In the genomic region with DNA sequence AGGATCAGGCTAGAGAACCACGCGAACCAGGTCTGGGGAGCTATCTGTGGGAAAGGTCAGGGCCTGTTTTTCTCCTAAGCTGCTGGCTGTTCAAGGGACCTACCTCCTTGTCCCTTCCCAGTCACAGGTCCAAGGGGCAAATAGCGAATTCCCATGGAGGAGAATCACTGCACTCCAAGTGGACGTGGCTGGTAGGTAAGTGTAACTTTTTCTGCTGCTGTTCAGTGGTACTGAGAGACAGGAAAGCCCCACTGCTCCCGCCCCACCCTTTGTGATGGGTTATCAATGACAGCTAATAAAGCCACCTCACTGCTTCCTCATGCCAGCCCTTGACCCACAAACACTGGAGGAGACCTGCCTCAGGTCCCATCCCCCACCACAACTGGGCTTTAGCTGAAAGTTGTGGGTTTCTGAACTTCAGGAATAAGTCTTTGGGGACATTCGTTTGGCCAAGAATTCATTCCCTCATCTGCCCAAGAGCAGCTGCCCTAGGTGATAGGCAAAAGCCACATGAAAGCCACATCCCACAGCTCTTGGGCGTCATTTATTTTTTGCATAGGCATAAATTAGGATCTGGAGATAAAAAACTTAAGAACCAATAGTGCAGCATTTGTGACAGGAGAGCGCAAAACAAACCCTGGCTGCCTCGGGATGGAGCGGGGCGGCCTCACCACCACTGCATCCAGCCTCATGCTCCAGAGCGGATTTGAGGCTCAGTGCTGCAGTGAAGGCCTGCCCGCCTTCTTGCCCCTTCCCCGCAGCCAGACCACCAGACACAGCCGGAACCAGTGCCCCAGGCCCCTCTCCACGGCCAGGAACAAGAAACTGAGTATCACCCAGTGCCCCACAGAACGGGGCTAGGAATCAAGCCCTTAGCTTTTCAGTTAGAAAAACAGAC, we compare ENCODE assay signal across 10 cellular contexts. TPM values are rescaled to one million over a fixed set of nuclear protein-coding genes. Genes with fewer than 3 reads are reported as not detected.
DNase-seq lines count a peak whose midpoint lies in the region; ATAC-seq and TF ChIP-seq lines count a peak whose summit lies in the region.
"Had no signal": no experiment of that assay in that cellular context is flagged by ENCODE, and none has a peak within 500 bp of the region (broad histone marks: within the 10 kb centered on the region; RNA-seq: fewer than 3 reads in every experiment).

No MANE protein-coding gene starts in this region.

- in situ Hi-C loops in Panc1 (cut with HindIII; ENCODE audit: low pct_unique_long_range_greater_than_20kb, low sequenced_read_pairs): no loop called here

- BruUV-seq in Panc1 (replicated peaks; lab: Mats Ljungman, UMichigan): TSS peak; percentile 89

- TF ChIP-seq CTCF in AG04450 (IDR thresholded peaks at IDR 0.05; ENCODE audit: low read depth, low read length): no peak
- no peak for TF ChIP-seq CTCF in Panc1 (IDR thresholded peaks at IDR 0.05)
- no peak for TF ChIP-seq CTCF in nephron progenitor cell (IDR thresholded peaks at IDR 0.05)

- H3K9me3 Mint-ChIP-seq in effector memory CD8-positive, alpha-beta T cell: no peaks in the 10 kb centered on the region
- H3K9me3 Mint-ChIP-seq in nephron progenitor cell: no peaks in the 10 kb centered on the region

- no peaks in the 10 kb centered on the region for H3K27me3 Mint-ChIP-seq in effector memory CD8-positive, alpha-beta T cell
- H3K27me3 Mint-ChIP-seq in nephron progenitor cell (ENCODE audit: low read depth, poor library complexity): no peaks in the 10 kb centered on the region

- POLR2A ChIA-PET in AG04450 (lab: Yijun Ruan, JAX): interaction anchor here (0.9 kb wide), 1 partner anchor 16 kb away, joined by 3 read pairs; no protein-coding TSS in a partner anchor
- POLR2A ChIA-PET in Panc1 (lab: Charles Lee): no interaction called here

- no peaks in the 10 kb centered on the region for H3K27me3 ChIP-seq in AG04450 (ENCODE audit: control insufficient read depth, insufficient read depth, low read length)
- H3K27me3 ChIP-seq in Panc1 (ENCODE audit: control insufficient read depth, insufficient read depth, low read length): no peaks in the 10 kb centered on the region

- peak overlapping the region; percentile 74 for H3K27ac ChIP-seq in AG04450 (ENCODE audit: low read depth, low read length)
- no peak overlapping the region for H3K27ac ChIP-seq in Panc1 (ENCODE audit: low read length)

- no peaks in the 10 kb centered on the region for H3K4me1 ChIP-seq in Panc1 (ENCODE audit: control insufficient read depth, insufficient read depth, low read length)

- no peak for ATAC-seq in Panc1
- peak; percentile 8 for ATAC-seq in effector memory CD8-positive, alpha-beta T cell (replicated peaks)
- no peak for ATAC-seq in HG02678 (IDR thresholded peaks at IDR 0.05; ENCODE audit: unreplicated experiment)
- no peak for ATAC-seq in HG02798 (IDR thresholded peaks at IDR 0.05; ENCODE audit: poor library complexity, unreplicated experiment)

- peak overlapping the region; percentile 87 to 95 for H3K27ac Mint-ChIP-seq in effector memory CD8-positive, alpha-beta T cell
- H3K27ac Mint-ChIP-seq in nephron progenitor cell: peak overlapping the region; percentile 81

- H3K9me3 ChIP-seq in AG04450 (ENCODE audit: control insufficient read depth, insufficient read depth, low read length) (no peaks in the 10 kb centered on the region; the same call in 1 of the 2 replicates), Panc1 (ENCODE audit: control insufficient read depth, insufficient read depth, low read depth, low read length) (no peaks in the 10 kb centered on the region)

- H3K4me3 Mint-ChIP-seq in effector memory CD8-positive, alpha-beta T cell: peak overlapping the region in 1 of 2 donors; percentile 17
- no peak overlapping the region for H3K4me3 Mint-ChIP-seq in nephron progenitor cell

- no peaks in the 10 kb centered on the region; the same call in 1 of the 2 replicates for H3K36me3 ChIP-seq in Panc1 (ENCODE audit: control insufficient read depth, insufficient read depth, low read length)

- intact Hi-C loops in Panc1 (cut with micrococcal nuclease; ENCODE audit: unreplicated experiment): no loop called here

- DNase-seq in AG04450 (ENCODE audit: low read depth, low spot score) (no peak), Panc1 (ENCODE audit: low read depth, low spot score) (no peak), nephron progenitor cell (no peak), NCI-H446 treated with DMSO at 0.1 percent for 48 hours (lab: John Stamatoyannopoulos, UW) (no peak), midbrain (lab: John Stamatoyannopoulos, UW) (no peak)
- no peak for DNase-seq in effector memory CD8-positive, alpha-beta T cell
- DNase-seq: effector CD4-positive, alpha-beta T cell; stimulated activated CD4-positive, alpha-beta T cell treated with anti-CD3 and anti-CD28 coated beads, Interleukin-2, amount 100 ng/mL, for 48 hours had no signal

- peaks cover 100% of the 10 kb centered on the region for H3K36me3 Mint-ChIP-seq in effector memory CD8-positive, alpha-beta T cell (ENCODE audit: insufficient read depth)
- H3K36me3 Mint-ChIP-seq in nephron progenitor cell (ENCODE audit: low read depth): peaks cover 33% of the 10 kb centered on the region

- peaks cover 45 to 49% of the 10 kb centered on the region in 2 donors for H3K4me1 Mint-ChIP-seq in effector memory CD8-positive, alpha-beta T cell (ENCODE audit: low read depth in 2 of 2)
- peaks cover 10% of the 10 kb centered on the region for H3K4me1 Mint-ChIP-seq in nephron progenitor cell

- H3K4me3 ChIP-seq in AG04450 (ENCODE audit: low read depth, low read length): no peak overlapping the region
- no peak overlapping the region for H3K4me3 ChIP-seq in Panc1 (ENCODE audit: low read depth in 2 of 2, low read length in 2 of 2)

- CTCF ChIA-PET in AG04450 (lab: Charles Lee): interaction anchor here (1.3 to 2.9 kb wide), 2 partner anchors 10 to 12 kb away, joined by 3 to 19 read pairs; no protein-coding TSS in a partner anchor
- CTCF ChIA-PET in Panc1 (lab: Charles Lee): interaction anchor here (0.7 kb wide), 1 partner anchor 10 kb away, joined by 9 read pairs; no protein-coding TSS in a partner anchor

RNA-seq across cellular contexts. Expression of gene SUN2, which starts 21.3 kb away (rescaled TPM):
- polyA plus RNA-seq in AG04450 (2011; rRNA removed): 24.5 and 33.2 TPM in 2 replicates
- polyA minus RNA-seq in AG04450 (2011; rRNA and poly(A)+ RNA removed): 32.9 and 43.8 TPM in 2 replicates
- 45.1 TPM for total RNA-seq in Panc1 (2021; ENCODE audit: unreplicated experiment)
- 46.4 TPM for polyA plus RNA-seq in Panc1 (2012; ENCODE audit: insufficient read length)

RNA-seq across cellular contexts. Expression of gene GTPBP1, which starts 28.7 kb away (rescaled TPM):
- polyA plus RNA-seq in AG04450 (2011; rRNA removed): 26.7 and 29.3 TPM in 2 replicates
- 45.0 and 50.8 TPM in 2 replicates for polyA minus RNA-seq in AG04450 (2011; rRNA and poly(A)+ RNA removed)
- total RNA-seq in Panc1 (2021; ENCODE audit: unreplicated experiment): 25.5 TPM
- polyA plus RNA-seq in Panc1 (2012; ENCODE audit: insufficient read length): 19.5 TPM

RNA-seq across cellular contexts. Expression of gene JOSD1, which starts 33.7 kb away (rescaled TPM):
- polyA plus RNA-seq in AG04450 (2011; rRNA removed): 29.6 and 31.8 TPM in 2 replicates
- 31.5 and 35.0 TPM in 2 replicates for polyA minus RNA-seq in AG04450 (2011; rRNA and poly(A)+ RNA removed)
- 35.1 TPM for total RNA-seq in Panc1 (2021; ENCODE audit: unreplicated experiment)
- polyA plus RNA-seq in Panc1 (2012; ENCODE audit: insufficient read length): 34.5 TPM

RNA-seq across cellular contexts. Expression of gene TOMM22, which starts 52.7 kb away (rescaled TPM):
- polyA plus RNA-seq in AG04450 (2011; rRNA removed): 55.9 and 68.9 TPM in 2 replicates
- polyA minus RNA-seq in AG04450 (2011; rRNA and poly(A)+ RNA removed): 38.3 and 45.2 TPM in 2 replicates
- total RNA-seq in Panc1 (2021; ENCODE audit: unreplicated experiment): 111 TPM
- polyA plus RNA-seq in Panc1 (2012; ENCODE audit: insufficient read length): 56.0 TPM

RNA-seq across cellular contexts. Expression of gene DNAL4, which starts 59.5 kb away (rescaled TPM):
- polyA plus RNA-seq in AG04450 (2011; rRNA removed): 12.6 and 15.5 TPM in 2 replicates
- polyA minus RNA-seq in AG04450 (2011; rRNA and poly(A)+ RNA removed): 8.6 and 8.7 TPM in 2 replicates
- 10.5 TPM for total RNA-seq in Panc1 (2021; ENCODE audit: unreplicated experiment)
- polyA plus RNA-seq in Panc1 (2012; ENCODE audit: insufficient read length): 21.8 TPM
